In the genomic region with DNA sequence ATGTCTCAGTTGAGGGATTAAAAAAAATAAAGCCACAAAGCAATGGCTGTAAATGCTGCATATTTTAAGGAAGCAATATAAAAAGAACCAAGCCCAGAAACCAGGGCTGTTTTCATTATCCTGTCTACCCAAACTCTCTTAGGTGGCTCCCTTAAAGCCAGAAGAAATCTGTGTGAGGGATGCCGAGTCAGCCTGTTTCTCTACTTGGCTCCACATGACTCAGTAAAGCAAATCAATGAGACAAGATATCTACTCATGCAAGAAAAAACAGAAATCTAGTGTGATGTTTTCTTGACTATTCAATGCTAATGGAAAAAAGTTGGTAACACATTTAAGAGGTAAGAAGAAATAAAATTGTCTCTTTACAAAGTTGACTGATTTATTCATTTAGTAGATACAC, we compare ENCODE assay signal across 22 cellular contexts.
A peak's percentile ranks its signal among the peaks of the same experiment; 100 is the strongest.
DNase-seq lines count a peak whose midpoint lies in the region; ATAC-seq, FAIRE-seq and TF ChIP-seq lines count a peak whose summit lies in the region.
"Had no signal": no experiment of that assay in that cellular context is flagged by ENCODE, and none has a peak within 500 bp of the region (broad histone marks: within the 10 kb centered on the region; RNA-seq: fewer than 3 reads in every experiment).

No MANE protein-coding gene starts in this region.

- ATAC-seq in HG02938 (IDR thresholded peaks at IDR 0.05; ENCODE audit: unreplicated experiment) (no peak), esophagus mucosa (no peak), GM21723 (IDR thresholded peaks at IDR 0.05; ENCODE audit: unreplicated experiment) (no peak), GM21529 (IDR thresholded peaks at IDR 0.05; ENCODE audit: unreplicated experiment) (no peak)
- ATAC-seq: left cardiac atrium, natural killer cell had no signal

- H3K36me3 ChIP-seq in BE2C (no peaks in the 10 kb centered on the region), bronchial epithelial cell (ENCODE audit: control insufficient read depth, insufficient read depth, low read length) (no peaks in the 10 kb centered on the region)
- H3K36me3 ChIP-seq: sigmoid colon, thoracic aorta had no signal

- no peak for FAIRE-seq in bronchial epithelial cell (lab: Jason Lieb, UNC)
- FAIRE-seq: GM12891 had no signal

- TF ChIP-seq CTCF in BE2C (IDR thresholded peaks at IDR 0.05; ENCODE audit: low read depth, low read length), result no peak
- no peak for TF ChIP-seq CTCF in bronchial epithelial cell (IDR thresholded peaks at IDR 0.05; ENCODE audit: insufficient read depth, low read length, severe bottlenecking)

- H3K27me3 ChIP-seq in BE2C (no peaks in the 10 kb centered on the region), bronchial epithelial cell (ENCODE audit: control insufficient read depth, insufficient read depth, low read length) (no peaks in the 10 kb centered on the region)
- H3K27me3 ChIP-seq: sigmoid colon had no signal

- H3K9me3 ChIP-seq in BE2C, result no peaks in the 10 kb centered on the region
- H3K9me3 ChIP-seq: sigmoid colon, thoracic aorta had no signal

- peaks cover 15% of the 10 kb centered on the region for H3K4me1 ChIP-seq in BE2C

- DNase-seq in BE2C (no peak), LHCN-M2 (ENCODE audit: low read depth) (peak; percentile 24), bronchial epithelial cell (ENCODE audit: low read depth) (peak; percentile 35), kidney tubule cell (ENCODE audit: low spot score) (peak; percentile 59)
- DNase-seq: activated CD8-positive, alpha-beta memory T cell treated with anti-CD3 and anti-CD28 coated beads, Interleukin-2, amount 50 U/mL, for 48 hours; activated gamma-delta T cell; CD4-positive, CD25-positive, alpha-beta regulatory T cell; central memory CD4-positive, alpha-beta T cell; DMS153; left cardiac atrium; natural killer cell; NCI-H1694; NCI-H748 treated with DMSO at 0.1 percent for 48 hours; SHP77 treated with DMSO at 0.1 percent for 48 hours; sigmoid colon; T-helper 1 cell had no signal

- H3K4me3 ChIP-seq in BE2C (ENCODE audit: low read depth, low read length) (peak overlapping the region; percentile 2; the same call in 1 of the 2 replicates), bronchial epithelial cell (ENCODE audit: low read depth, low read length) (no peak overlapping the region)
- H3K4me3 ChIP-seq: sigmoid colon, thoracic aorta had no signal
